In genomic region chr22:37566903-37567798, GRCh38 we compare ENCODE assay signal across 8 cellular contexts. TPM values are rescaled to one million over a fixed set of nuclear protein-coding genes. Genes with fewer than 3 reads are reported as not detected.
DNase-seq lines count a peak whose midpoint lies in the region; ATAC-seq and TF ChIP-seq lines count a peak whose summit lies in the region.

No MANE protein-coding gene starts in this region.

- H3K4me3 ChIP-seq in GM12875 (ENCODE audit: low read depth, low read length) (no peak overlapping the region), uterus (no peak overlapping the region)

- H3K27ac ChIP-seq in uterus = peak overlapping the region; percentile 71 to 99

- TF ChIP-seq POLR2A in uterus (IDR thresholded peaks at IDR 0.05) = peak in 1 of 2 donors; percentile 30

- intact Hi-C loops in Right ventricle myocardium inferior (cut with DNase I) (loop anchor here (1.0 to 10.0 kb wide), 3 partner anchors 22 to 252 kb away; no protein-coding TSS in a partner anchor), uterus (cut with DNase I; ENCODE audit: low total_unique reads) (loop anchor here (2.0 kb wide), 1 partner anchor 28 kb away; no protein-coding TSS in a partner anchor)

- H3K36me3 Mint-ChIP-seq in progenitor cell of endocrine pancreas (ENCODE audit: insufficient read depth) = peaks cover 12% of the 10 kb centered on the region

- H3K27me3 Mint-ChIP-seq in progenitor cell of endocrine pancreas = no peaks in the 10 kb centered on the region

- no peaks in the 10 kb centered on the region for H3K9me3 Mint-ChIP-seq in progenitor cell of endocrine pancreas (ENCODE audit: low read depth)

- H3K9me3 ChIP-seq in uterus = no peaks in the 10 kb centered on the region

- peak overlapping the region; percentile 19 for H3K4me3 Mint-ChIP-seq in progenitor cell of endocrine pancreas (ENCODE audit: low read depth)

- H3K27me3 ChIP-seq in uterus = no peaks in the 10 kb centered on the region

- no peaks in the 10 kb centered on the region for H3K36me3 ChIP-seq in uterus

- DNase-seq in 8988T (peak; percentile 75), HuH-7 (ENCODE audit: low spot score) (peak; percentile 88), SKM-1 treated with dmso at 0.1 percent for 144 hours (lab: John Stamatoyannopoulos, UW; ENCODE audit: unreplicated experiment) (peak; percentile 50), Right ventricle myocardium inferior (ENCODE audit: missing footprints) (peak; percentile 90), progenitor cell of endocrine pancreas (ENCODE audit: low spot score, unreplicated experiment) (peak; percentile 88), uterus (peak; percentile 85)
- peak; percentile 86 for DNase-seq in activated naive CD4-positive, alpha-beta T cell treated with anti-CD3 and anti-CD28 coated beads, Interleukin-2, amount 50 U/mL, for 16 hours

- peaks cover 60% of the 10 kb centered on the region for H3K4me1 Mint-ChIP-seq in progenitor cell of endocrine pancreas (ENCODE audit: low read depth)

- H3K27ac Mint-ChIP-seq in progenitor cell of endocrine pancreas = peak overlapping the region; percentile 62

- TF ChIP-seq CTCF in GM12875 (IDR thresholded peaks at IDR 0.05; ENCODE audit: borderline replicate concordance, insufficient read depth, low read depth, low read length) (peak; percentile 98), progenitor cell of endocrine pancreas (IDR thresholded peaks at IDR 0.05; ENCODE audit: unreplicated experiment) (peak; percentile 98), uterus (IDR thresholded peaks at IDR 0.05) (peak; percentile 95 to 98 (median 96))

- H3K4me1 ChIP-seq in uterus = peaks cover 29 to 36% of the 10 kb centered on the region in 2 donors

- peak; percentile 67 for ATAC-seq in Right ventricle myocardium inferior

RNA-seq across cellular contexts. Expression of gene CDC42EP1, which starts 6.9 kb away (rescaled TPM):
- total RNA-seq in Right ventricle myocardium inferior (17.7 TPM), progenitor cell of endocrine pancreas (52.6 TPM in 2 replicates), uterus (100 to 1,000 TPM in 1 of 4 donors, 10 to 100 TPM in 3; 10.6 to 101 (median 16.5) TPM)

RNA-seq across cellular contexts. Expression of gene LGALS2, which starts 12.7 kb away (rescaled TPM):
- 0.60 TPM for total RNA-seq in Right ventricle myocardium inferior
- 2.7 and 4.3 TPM in 2 replicates for total RNA-seq in progenitor cell of endocrine pancreas
- total RNA-seq in uterus = not detected

RNA-seq across cellular contexts. Expression of gene GGA1, which starts 41.5 kb away (rescaled TPM):
- total RNA-seq in Right ventricle myocardium inferior = 26.7 TPM
- total RNA-seq in progenitor cell of endocrine pancreas = 121 and 132 TPM in 2 replicates
- total RNA-seq in uterus = 10 to 100 TPM; 16.7 to 78.0 (median 35.3) TPM

RNA-seq across cellular contexts. Expression of gene CARD10, which starts 47.9 kb away (rescaled TPM):
- total RNA-seq in Right ventricle myocardium inferior (10.3 TPM), progenitor cell of endocrine pancreas (44.1 and 46.7 TPM in 2 replicates), uterus (10 to 100 TPM in 2 of 4 donors, 1 to 10 TPM in 2; 4.6 to 23.4 (median 10.2) TPM)
